8 cellular contexts compared by ENCODE assay signal in the genomic region with DNA sequence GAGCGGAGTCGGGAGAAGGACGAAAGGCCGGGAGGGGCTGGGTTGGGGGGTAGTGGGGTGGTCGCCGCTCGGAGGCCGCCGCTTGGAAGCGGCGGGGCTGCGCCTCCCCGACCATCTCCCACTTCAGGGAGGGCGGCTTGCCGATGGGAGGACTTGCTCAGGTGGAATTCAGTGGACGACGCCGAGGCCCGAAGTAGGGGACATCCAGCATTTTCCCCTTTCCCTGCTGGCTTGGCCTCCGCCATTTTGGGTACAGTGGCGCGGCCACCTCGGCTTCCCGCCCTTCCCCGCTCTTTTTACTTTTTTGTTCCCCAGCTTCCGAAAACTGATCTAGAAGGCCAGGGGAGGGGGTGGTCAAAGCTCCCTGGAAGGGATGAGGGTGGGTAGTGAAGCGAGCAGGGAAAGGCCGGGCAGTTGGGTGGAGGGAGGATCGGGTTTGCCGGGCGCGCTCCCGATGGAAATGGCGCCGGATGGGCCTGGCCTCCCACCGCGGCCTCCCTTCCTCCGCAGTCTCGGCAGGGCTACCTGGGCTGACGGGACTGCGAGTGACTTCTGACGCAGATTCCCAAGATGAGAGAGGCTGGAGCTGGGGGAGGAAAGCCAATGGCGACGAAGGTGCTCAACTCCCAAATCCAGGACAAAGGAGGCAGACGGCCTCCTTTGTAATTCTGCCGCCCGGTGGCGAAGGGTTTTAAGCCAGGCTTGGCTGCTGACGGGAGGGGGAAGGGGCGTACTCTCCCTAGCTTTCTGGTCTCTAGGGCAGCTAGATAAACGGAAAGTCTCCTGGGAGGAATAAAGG. TPM values are rescaled to one million over a fixed set of nuclear protein-coding genes. Genes with fewer than 3 reads are reported as not detected.
A peak's percentile ranks its signal among the peaks of the same experiment; 100 is the strongest.
DNase-seq lines count a peak whose midpoint lies in the region; ATAC-seq and TF ChIP-seq lines count a peak whose summit lies in the region.

A gene (minus strand): TSS at position 670 of the 799 bp plus-strand sequence. CDS start 26,084 bp downstream, outside the sequence.

- H3K9ac ChIP-seq in neural cell (ENCODE audit: low read length), result peak within 1 kb of the TSS; percentile 99

- peaks cover 0 to 33% (median 11%) of the 10 kb centered on the region in 4 donors for H3K4me1 ChIP-seq in Peyer's patch

- DNase-seq in D341Med (ENCODE audit: low spot score) (peak; percentile 66), Peyer's patch (peak; percentile 58 to 85 (median 84)), fibroblast of villous mesenchyme (ENCODE audit: low read depth) (peak; percentile 81)
- DNase-seq in activated effector memory CD4-positive, alpha-beta T cell treated with anti-CD3 and anti-CD28 coated beads, Interleukin-2, amount 50 U/mL, for 16 hours, result peak; percentile 84

- H2AFZ ChIP-seq in neural cell (ENCODE audit: low read depth, low read length), result peak within 1 kb of the TSS; percentile 63

- no peaks in the 10 kb centered on the region for H3K9me3 Mint-ChIP-seq in stimulated activated naive CD8-positive, alpha-beta T cell treated with anti-CD3 and anti-CD28 coated beads, Interleukin-15, Interleukin-2, amounts not matched to agents 100 ng/mL and 50 ng/mL, for 24 hours

- peak within 1 kb of the TSS; percentile 98 for H3K4me3 Mint-ChIP-seq in stimulated activated naive CD8-positive, alpha-beta T cell treated with anti-CD3 and anti-CD28 coated beads, Interleukin-15, Interleukin-2, amounts not matched to agents 100 ng/mL and 50 ng/mL, for 24 hours

- peaks cover 3% of the 10 kb centered on the region for H3F3A ChIP-seq in neural cell (ENCODE audit: insufficient read depth, low read length, poor library complexity, severe bottlenecking)

- peaks cover 55% of the 10 kb centered on the region for H3K79me2 ChIP-seq in neural cell (replicated peaks; ENCODE audit: insufficient read depth, low read length)

- peak within 1 kb of the TSS; percentile 81 to 99 (median 94) for H3K4me3 ChIP-seq in Peyer's patch
- H3K4me3 ChIP-seq in fibroblast of villous mesenchyme (ENCODE audit: low read depth, low read length), result peak within 1 kb of the TSS; percentile 99
- H3K4me3 ChIP-seq in neural cell (ENCODE audit: low read length), result peak within 1 kb of the TSS; percentile 87

- TF ChIP-seq CTCF in Peyer's patch (IDR thresholded peaks at IDR 0.05) (peak in 4 of 6 experiments; percentile 33 to 66 (median 56)), fibroblast of villous mesenchyme (IDR thresholded peaks at IDR 0.05; ENCODE audit: insufficient read depth, low read depth, low read length) (peak; percentile 52), neural cell (IDR thresholded peaks at IDR 0.05; ENCODE audit: poor library complexity, severe bottlenecking) (peak; percentile 79)

- TF ChIP-seq RAD21 in Ishikawa (IDR thresholded peaks at IDR 0.05; ENCODE audit: low read depth) (peak; percentile 21; the same call in 1 of the 2 replicates), neural cell (conservative IDR thresholded peaks at IDR 0.05) (peak; percentile 69)

- peak; percentile 61 to 63 for TF ChIP-seq POLR2A in Peyer's patch (IDR thresholded peaks at IDR 0.05)

- H3K36me3 ChIP-seq in Peyer's patch (no peaks in the 10 kb centered on the region), neural cell (ENCODE audit: insufficient read depth, low read length) (no peaks in the 10 kb centered on the region)

- ATAC-seq in GM21528 (IDR thresholded peaks at IDR 0.05; ENCODE audit: low FRiP score, unreplicated experiment), result peak; percentile 24

- peaks cover 49% of the 10 kb centered on the region for H3K36me3 Mint-ChIP-seq in stimulated activated naive CD8-positive, alpha-beta T cell treated with anti-CD3 and anti-CD28 coated beads, Interleukin-15, Interleukin-2, amounts not matched to agents 100 ng/mL and 50 ng/mL, for 24 hours (ENCODE audit: low read depth)

- H3K9me3 ChIP-seq in Peyer's patch, result no peaks in the 10 kb centered on the region
- H3K9me3 ChIP-seq in neural cell (ENCODE audit: low read length), result no peaks in the 10 kb centered on the region

- peaks cover 58% of the 10 kb centered on the region for H3K4me1 Mint-ChIP-seq in stimulated activated naive CD8-positive, alpha-beta T cell treated with anti-CD3 and anti-CD28 coated beads, Interleukin-15, Interleukin-2, amounts not matched to agents 100 ng/mL and 50 ng/mL, for 24 hours (ENCODE audit: low read depth)

- H3K27me3 ChIP-seq in Peyer's patch (no peaks in the 10 kb centered on the region), neural cell (ENCODE audit: insufficient read depth, low read depth, low read length) (no peaks in the 10 kb centered on the region)

- peaks cover 36% of the 10 kb centered on the region for H4K20me1 ChIP-seq in neural cell (ENCODE audit: insufficient read depth)

- H3K27ac ChIP-seq in Peyer's patch, result peak within 1 kb of the TSS; percentile 96 to 99 (median 98)
- peak within 1 kb of the TSS; percentile 99 for H3K27ac ChIP-seq in neural cell (ENCODE audit: low read length)

- no peaks in the 10 kb centered on the region for H3K9me2 ChIP-seq in neural cell (ENCODE audit: insufficient read depth, low read length)

- H3K27me3 Mint-ChIP-seq in stimulated activated naive CD8-positive, alpha-beta T cell treated with anti-CD3 and anti-CD28 coated beads, Interleukin-15, Interleukin-2, amounts not matched to agents 100 ng/mL and 50 ng/mL, for 24 hours, result no peaks in the 10 kb centered on the region

- H3K27ac Mint-ChIP-seq in stimulated activated naive CD8-positive, alpha-beta T cell treated with anti-CD3 and anti-CD28 coated beads, Interleukin-15, Interleukin-2, amounts not matched to agents 100 ng/mL and 50 ng/mL, for 24 hours, result peak within 1 kb of the TSS; percentile 100

- TF ChIP-seq EP300 in Ishikawa (IDR thresholded peaks at IDR 0.05; ENCODE audit: borderline replicate concordance) (no peak), neural cell (conservative IDR thresholded peaks at IDR 0.05; ENCODE audit: poor library complexity, severe bottlenecking) (no peak)

- H3K4me2 ChIP-seq in neural cell (ENCODE audit: low read length), result peak within 1 kb of the TSS; percentile 80

TF ChIP-seq in Ishikawa, 13 proteins besides CTCF, POLR2A, EP300 and RAD21 (continues in another document):
- TF ChIP-seq TAF1 (IDR thresholded peaks at IDR 0.05; ENCODE audit: low read depth), result no peak; the same call in none of the 2 replicates
- TF ChIP-seq, protein P1, sequence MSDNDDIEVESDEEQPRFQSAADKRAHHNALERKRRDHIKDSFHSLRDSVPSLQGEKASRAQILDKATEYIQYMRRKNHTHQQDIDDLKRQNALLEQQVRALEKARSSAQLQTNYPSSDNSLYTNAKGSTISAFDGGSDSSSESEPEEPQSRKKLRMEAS (IDR thresholded peaks at IDR 0.05), result peak; percentile 12; the same call in 1 of the 2 replicates
- peak; percentile 90 for TF ChIP-seq YY1 (IDR thresholded peaks at IDR 0.05; ENCODE audit: low read depth)
- TF ChIP-seq CREB1 (IDR thresholded peaks at IDR 0.05; ENCODE audit: low read depth), result no peak
- peak; percentile 49; the same call in 1 of the 2 replicates for TF ChIP-seq FOXM1 (IDR thresholded peaks at IDR 0.05; ENCODE audit: borderline replicate concordance, low read depth)
- TF ChIP-seq TCF12 (IDR thresholded peaks at IDR 0.05; ENCODE audit: low read depth), result no peak
- TF ChIP-seq, protein P2, sequence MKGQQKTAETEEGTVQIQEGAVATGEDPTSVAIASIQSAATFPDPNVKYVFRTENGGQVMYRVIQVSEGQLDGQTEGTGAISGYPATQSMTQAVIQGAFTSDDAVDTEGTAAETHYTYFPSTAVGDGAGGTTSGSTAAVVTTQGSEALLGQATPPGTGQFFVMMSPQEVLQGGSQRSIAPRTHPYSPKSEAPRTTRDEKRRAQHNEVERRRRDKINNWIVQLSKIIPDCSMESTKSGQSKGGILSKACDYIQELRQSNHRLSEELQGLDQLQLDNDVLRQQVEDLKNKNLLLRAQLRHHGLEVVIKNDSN (IDR thresholded peaks at IDR 0.05), result no peak
- no peak for TF ChIP-seq CEBPB (IDR thresholded peaks at IDR 0.05)

TF ChIP-seq in neural cell, 6 proteins besides CTCF, POLR2A, EP300 and RAD21:
- TF ChIP-seq SMC3 (conservative IDR thresholded peaks at IDR 0.05; ENCODE audit: poor library complexity) (peak; percentile 76), POLR2AphosphoS5 (IDR thresholded peaks at IDR 0.05) (peak; percentile 87), MXI1 (conservative IDR thresholded peaks at IDR 0.05; ENCODE audit: poor library complexity, severe bottlenecking) (no peak), EZH2 (IDR thresholded peaks at IDR 0.05; ENCODE audit: borderline replicate concordance, insufficient read depth, low read length, poor library complexity, severe bottlenecking) (no peak)
- TF ChIP-seq, protein P3, sequence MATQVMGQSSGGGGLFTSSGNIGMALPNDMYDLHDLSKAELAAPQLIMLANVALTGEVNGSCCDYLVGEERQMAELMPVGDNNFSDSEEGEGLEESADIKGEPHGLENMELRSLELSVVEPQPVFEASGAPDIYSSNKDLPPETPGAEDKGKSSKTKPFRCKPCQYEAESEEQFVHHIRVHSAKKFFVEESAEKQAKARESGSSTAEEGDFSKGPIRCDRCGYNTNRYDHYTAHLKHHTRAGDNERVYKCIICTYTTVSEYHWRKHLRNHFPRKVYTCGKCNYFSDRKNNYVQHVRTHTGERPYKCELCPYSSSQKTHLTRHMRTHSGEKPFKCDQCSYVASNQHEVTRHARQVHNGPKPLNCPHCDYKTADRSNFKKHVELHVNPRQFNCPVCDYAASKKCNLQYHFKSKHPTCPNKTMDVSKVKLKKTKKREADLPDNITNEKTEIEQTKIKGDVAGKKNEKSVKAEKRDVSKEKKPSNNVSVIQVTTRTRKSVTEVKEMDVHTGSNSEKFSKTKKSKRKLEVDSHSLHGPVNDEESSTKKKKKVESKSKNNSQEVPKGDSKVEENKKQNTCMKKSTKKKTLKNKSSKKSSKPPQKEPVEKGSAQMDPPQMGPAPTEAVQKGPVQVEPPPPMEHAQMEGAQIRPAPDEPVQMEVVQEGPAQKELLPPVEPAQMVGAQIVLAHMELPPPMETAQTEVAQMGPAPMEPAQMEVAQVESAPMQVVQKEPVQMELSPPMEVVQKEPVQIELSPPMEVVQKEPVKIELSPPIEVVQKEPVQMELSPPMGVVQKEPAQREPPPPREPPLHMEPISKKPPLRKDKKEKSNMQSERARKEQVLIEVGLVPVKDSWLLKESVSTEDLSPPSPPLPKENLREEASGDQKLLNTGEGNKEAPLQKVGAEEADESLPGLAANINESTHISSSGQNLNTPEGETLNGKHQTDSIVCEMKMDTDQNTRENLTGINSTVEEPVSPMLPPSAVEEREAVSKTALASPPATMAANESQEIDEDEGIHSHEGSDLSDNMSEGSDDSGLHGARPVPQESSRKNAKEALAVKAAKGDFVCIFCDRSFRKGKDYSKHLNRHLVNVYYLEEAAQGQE (IDR thresholded peaks at IDR 0.05; ENCODE audit: borderline replicate concordance), result peak; percentile 67

RNA-seq across cellular contexts. Expression of the gene that starts here (rescaled TPM):
- total RNA-seq in Peyer's patch (100 to 1,000 TPM in 3 of 4 donors, 10 to 100 TPM in 1; 30.5 to 241 (median 182) TPM), fibroblast of villous mesenchyme (7.1 and 9.1 TPM in 2 replicates)
- 6.4 and 6.7 TPM in 2 replicates for polyA plus RNA-seq in neural cell
- 11.3 and 12.2 TPM in 2 replicates for polyA minus RNA-seq in neural cell

Comparison
In these comparisons a context has a peak if more than half of its experiments do, and no peak if none do; other contexts are left out.
1. Peak in every context shown above with its lines: DNase-seq, ATAC-seq, H3K4me3 ChIP-seq and H3K27ac ChIP-seq.